Comparison of ENCODE assay signal across 9 cellular contexts in genomic region chr4:6779667-6780565, GRCh38. TPM values are rescaled to one million over a fixed set of nuclear protein-coding genes. Genes with fewer than 3 reads are reported as not detected.
DNase-seq lines count a peak whose midpoint lies in the region; ATAC-seq, FAIRE-seq and TF ChIP-seq lines count a peak whose summit lies in the region.
"Had no signal": no experiment of that assay in that cellular context is flagged by ENCODE, and none has a peak within 500 bp of the region (broad histone marks: within the 10 kb centered on the region; RNA-seq: fewer than 3 reads in every experiment).

No MANE protein-coding gene starts in this region.

- TF ChIP-seq CTCF in heart left ventricle (IDR thresholded peaks at IDR 0.05) = no peak
- TF ChIP-seq CTCF in PC-9 (conservative IDR thresholded peaks at IDR 0.05) = no peak

- no peak overlapping the region for H3K27ac Mint-ChIP-seq in activated CD4-positive, alpha-beta T cell treated with anti-CD3 and anti-CD28 coated beads, Interleukin-2, amount 10 ng/mL, durations not matched to agents 7 days and 5 days

- H3F3A ChIP-seq in PC-9 (ENCODE audit: insufficient read depth, low read depth) = peaks cover 18% of the 10 kb centered on the region; the same call in 1 of the 2 replicates

- POLR2A ChIA-PET in PC-9 (lab: Charles Lee; ENCODE audit: unreplicated experiment) = interaction anchor here (0.7 kb wide), 1 partner anchor 62 kb away, joined by 6 read pairs; no protein-coding TSS in a partner anchor
- POLR2A ChIA-PET in activated CD4-positive, alpha-beta T cell treated with anti-CD3 and anti-CD28 coated beads, Interleukin-2, amount 10 ng/mL, durations not matched to agents 7 days and 5 days (lab: Charles Lee) = no interaction called here

- H3K4me1 Mint-ChIP-seq in activated CD4-positive, alpha-beta T cell treated with anti-CD3 and anti-CD28 coated beads, Interleukin-2, amount 10 ng/mL, durations not matched to agents 7 days and 5 days = peaks cover 46% of the 10 kb centered on the region

- H3K4me3 ChIP-seq in heart left ventricle = no peak overlapping the region
- no peak overlapping the region for H3K4me3 ChIP-seq in PC-9

- BruUV-seq in PC-9 (replicated peaks; lab: Mats Ljungman, UMichigan) = no TSS peak

- no peak for ATAC-seq in heart left ventricle
- no peak for ATAC-seq in left ventricle myocardium superior
- no peak for ATAC-seq in GM18861 (IDR thresholded peaks at IDR 0.05; ENCODE audit: unreplicated experiment)
- ATAC-seq: PC-3 had no signal

- H3K9me3 ChIP-seq in heart left ventricle (no peaks in the 10 kb centered on the region), PC-9 (ENCODE audit: insufficient read depth, low read depth) (no peaks in the 10 kb centered on the region)

- H3K36me3 ChIP-seq in heart left ventricle = no peaks in the 10 kb centered on the region
- H3K36me3 ChIP-seq in PC-9 (ENCODE audit: low read depth) = no peaks in the 10 kb centered on the region

- peaks cover 13% of the 10 kb centered on the region for H4K20me1 ChIP-seq in PC-9 (ENCODE audit: insufficient read depth)

- no peaks in the 10 kb centered on the region for H3K9me3 Mint-ChIP-seq in activated CD4-positive, alpha-beta T cell treated with anti-CD3 and anti-CD28 coated beads, Interleukin-2, amount 10 ng/mL, durations not matched to agents 7 days and 5 days

- no peak overlapping the region for H2AFZ ChIP-seq in PC-9

- H3K27ac ChIP-seq in heart left ventricle = peak overlapping the region in 8 of 12 donors; percentile 19 to 100 (median 99)
- H3K27ac ChIP-seq in PC-9 = peak overlapping the region; percentile 44

- H3K9me2 ChIP-seq in PC-9 (ENCODE audit: insufficient read depth) = no peaks in the 10 kb centered on the region

- peaks cover 0 to 34% (median 21%) of the 10 kb centered on the region in 12 donors for H3K4me1 ChIP-seq in heart left ventricle
- H3K4me1 ChIP-seq in PC-9 (replicated peaks; ENCODE audit: insufficient read depth) = peaks cover 41% of the 10 kb centered on the region

- H3K36me3 Mint-ChIP-seq in activated CD4-positive, alpha-beta T cell treated with anti-CD3 and anti-CD28 coated beads, Interleukin-2, amount 10 ng/mL, durations not matched to agents 7 days and 5 days (ENCODE audit: low read depth) = no peaks in the 10 kb centered on the region

- H3K27me3 ChIP-seq in heart left ventricle (no peaks in the 10 kb centered on the region), PC-9 (ENCODE audit: insufficient read depth, low read depth) (no peaks in the 10 kb centered on the region)

- FAIRE-seq in urothelium cell line (lab: Jason Lieb, UNC) = no peak

- H3K4me3 Mint-ChIP-seq in activated CD4-positive, alpha-beta T cell treated with anti-CD3 and anti-CD28 coated beads, Interleukin-2, amount 10 ng/mL, durations not matched to agents 7 days and 5 days = no peak overlapping the region

- no peak for TF ChIP-seq POLR2A in heart left ventricle (IDR thresholded peaks at IDR 0.05)

- CTCF ChIA-PET in PC-9 (lab: Charles Lee) = interaction anchor here (1.0 kb wide), 1 partner anchor 9 kb away, joined by 4 read pairs; no protein-coding TSS in a partner anchor
- CTCF ChIA-PET in activated CD4-positive, alpha-beta T cell treated with anti-CD3 and anti-CD28 coated beads, Interleukin-2, amount 10 ng/mL, durations not matched to agents 7 days and 5 days (lab: Charles Lee) = interaction anchor here (0.7 to 1.7 kb wide), 5 partner anchors 12 to 321 kb away, joined by 3 to 8 read pairs (median 3); no protein-coding TSS in a partner anchor

- WGBS in heart left ventricle, 4 donors = 66 to 74% (median 70%) methylated on average over 15 to 17 of the region's 17 CpGs

- DNase-seq in heart left ventricle = no peak
- no peak for DNase-seq in left ventricle myocardium superior
- DNase-seq in PC-9 = peak; percentile 17 to 76
- peak; percentile 46 for DNase-seq in iPS-NIHi11 (ENCODE audit: low spot score)
- peak; percentile 39 for DNase-seq in urothelium cell line (ENCODE audit: low spot score)
- no peak for DNase-seq in activated CD4-positive, alpha-beta T cell treated with anti-CD3 and anti-CD28 coated beads, Interleukin-2, amount 10 ng/mL, durations not matched to agents 7 days and 5 days
- DNase-seq in NCI-H1048 (lab: John Stamatoyannopoulos, UW) = no peak
- DNase-seq: PC-3 had no signal

- peaks cover 17% of the 10 kb centered on the region for H3K79me2 ChIP-seq in PC-9 (ENCODE audit: low read depth)

- no peaks in the 10 kb centered on the region for H3K27me3 Mint-ChIP-seq in activated CD4-positive, alpha-beta T cell treated with anti-CD3 and anti-CD28 coated beads, Interleukin-2, amount 10 ng/mL, durations not matched to agents 7 days and 5 days

- peak overlapping the region; percentile 33 for H3K4me2 ChIP-seq in PC-9

- intact Hi-C loops in heart left ventricle (cut with DNase I) (loop anchor here in 9 of 10 donors (5.0 to 10.0 kb wide), 10 partner anchors 55 to 287 kb away; partner anchors contain the start of genes BLOC1S4 (in 4 of the 9), GRPEL1 (in 1 of the 9) and TADA2B (in 1 of the 9)), left ventricle myocardium superior (cut with micrococcal nuclease) (no loop called here), PC-9 (cut with micrococcal nuclease; ENCODE audit: unreplicated experiment) (loop anchor here (1.0 to 5.0 kb wide), 3 partner anchors 8 to 287 kb away; partner anchors contain the start of gene GRPEL1)

RNA-seq across cellular contexts. Expression of gene KIAA0232, which starts 2.6 kb away (rescaled TPM):
- 10 to 100 TPM; 57.3 to 78.4 (median 74.3) TPM for total RNA-seq in heart left ventricle
- 10 to 100 TPM; 20.0 to 32.7 TPM for polyA plus RNA-seq in heart left ventricle
- 79.8 TPM for total RNA-seq in left ventricle myocardium superior
- 21.5 and 24.7 TPM in 2 replicates for total RNA-seq in PC-9 (2021)
- total RNA-seq in activated CD4-positive, alpha-beta T cell treated with anti-CD3 and anti-CD28 coated beads, Interleukin-2, amount 10 ng/mL, durations not matched to agents 7 days and 5 days = 10 to 100 TPM; 16.5 to 17.3 TPM

Comparison
In these comparisons a context has a peak if more than half of its experiments do, and no peak if none do; other contexts are left out.
1. DNase-seq: peak in PC-9 (2 of 2), iPS-NIHi11 (single experiment) and urothelium cell line (single experiment); none in heart left ventricle (0 of 5), left ventricle myocardium superior (single experiment), activated CD4-positive, alpha-beta T cell treated with anti-CD3 and anti-CD28 coated beads, Interleukin-2, amount 10 ng/mL, durations not matched to agents 7 days and 5 days (single experiment) and NCI-H1048 (single experiment).